ENCODE assay signal across 27 cellular contexts in the genomic region with DNA sequence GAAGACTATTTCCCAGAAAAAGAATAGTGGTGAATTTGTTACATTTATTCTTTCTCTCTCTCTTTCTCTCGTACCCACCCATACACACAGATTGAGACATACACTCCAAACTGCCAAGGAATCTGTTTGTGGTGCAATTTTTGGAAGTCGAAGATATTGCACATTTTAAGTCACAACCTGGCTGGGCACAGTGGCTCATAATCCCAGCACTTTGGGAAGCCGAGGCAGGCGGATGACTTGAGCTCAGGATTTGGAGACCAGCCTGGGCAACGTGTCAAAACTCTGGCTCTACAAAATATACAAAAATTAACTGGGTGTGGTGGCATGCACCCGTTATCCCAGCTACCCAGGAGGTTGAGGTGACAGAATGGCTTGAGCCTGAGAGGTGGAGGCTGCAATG.
"Had no signal": no experiment of that assay in that cellular context is flagged by ENCODE, and none has a peak within 500 bp of the region (broad histone marks: within the 10 kb centered on the region; RNA-seq: fewer than 3 reads in every experiment).

No MANE protein-coding gene starts in this region.

- H3K27ac Mint-ChIP-seq: activated CD8-positive, alpha-beta memory T cell treated with anti-CD3 and anti-CD28 coated beads, Interleukin-2, amount 10 ng/mL, durations not matched to agents 7 days and 5 days; activated naive CD4-positive, alpha-beta T cell treated with anti-CD3 and anti-CD28 coated beads, Interleukin-2, amount 50 U/mL, for 24 hours; activated T-cell treated with anti-CD3 and anti-CD28 coated beads, Interleukin-2, amount 50 U/mL, for 24 hours; activated T-helper 1 cell treated with anti-CD3 and anti-CD28 coated beads, Interleukin-12 subunit alpha, Interleukin-12 subunit beta, Interleukin-2, Interleukin-4 antibody, amounts not matched to agents 30 ng/mL and 10 ng/mL and 1 ng/mL, durations not matched to agents 14 hours and 24 hours and 36 hours; T-helper 1 cell treated with Interleukin-12 subunit alpha and Interleukin-12 subunit beta and Interleukin-4 antibody, amounts not matched to agents 30 μg/mL and 1 μg/mL, for 36 hours had no signal

- H3K9me3 Mint-ChIP-seq: activated naive CD4-positive, alpha-beta T cell treated with anti-CD3 and anti-CD28 coated beads, Interleukin-2, amount 50 U/mL, for 24 hours; activated T-cell treated with anti-CD3 and anti-CD28 coated beads, Interleukin-2, amount 50 U/mL, for 24 hours; activated T-helper 1 cell treated with anti-CD3 and anti-CD28 coated beads, Interleukin-12 subunit alpha, Interleukin-12 subunit beta, Interleukin-2, Interleukin-4 antibody, amounts not matched to agents 30 ng/mL and 10 ng/mL and 1 ng/mL, durations not matched to agents 14 hours and 24 hours and 36 hours; T-helper 1 cell treated with Interleukin-12 subunit alpha and Interleukin-12 subunit beta and Interleukin-4 antibody, amounts not matched to agents 30 μg/mL and 1 μg/mL, for 36 hours had no signal

- H3K36me3 Mint-ChIP-seq: activated CD8-positive, alpha-beta memory T cell treated with anti-CD3 and anti-CD28 coated beads, Interleukin-2, amount 10 ng/mL, durations not matched to agents 7 days and 5 days; activated naive CD4-positive, alpha-beta T cell treated with anti-CD3 and anti-CD28 coated beads, Interleukin-2, amount 50 U/mL, for 24 hours had no signal

- H3K4me1 Mint-ChIP-seq: activated naive CD4-positive, alpha-beta T cell treated with anti-CD3 and anti-CD28 coated beads, Interleukin-2, amount 50 U/mL, for 24 hours had no signal

- ATAC-seq: activated CD4-positive, CD25-positive, alpha-beta regulatory T cell treated with anti-CD3 and anti-CD28 coated beads, Interleukin-2, amount 50 U/mL, for 24 hours; activated CD8-positive, alpha-beta memory T cell treated with anti-CD3 and anti-CD28 coated beads, Interleukin-2, amount 10 ng/mL, durations not matched to agents 7 days and 5 days; body of pancreas; Panc1 had no signal

- H3K4me2 ChIP-seq: SK-N-SH had no signal

- H3K4me3 Mint-ChIP-seq: activated CD8-positive, alpha-beta memory T cell treated with anti-CD3 and anti-CD28 coated beads, Interleukin-2, amount 10 ng/mL, durations not matched to agents 7 days and 5 days; activated naive CD4-positive, alpha-beta T cell treated with anti-CD3 and anti-CD28 coated beads, Interleukin-2, amount 50 U/mL, for 24 hours; activated T-cell treated with anti-CD3 and anti-CD28 coated beads, Interleukin-2, amount 50 U/mL, for 24 hours; activated T-helper 1 cell treated with anti-CD3 and anti-CD28 coated beads, Interleukin-12 subunit alpha, Interleukin-12 subunit beta, Interleukin-2, Interleukin-4 antibody, amounts not matched to agents 30 ng/mL and 10 ng/mL and 1 ng/mL, durations not matched to agents 14 hours and 24 hours and 36 hours; T-helper 1 cell treated with Interleukin-12 subunit alpha and Interleukin-12 subunit beta and Interleukin-4 antibody, amounts not matched to agents 30 μg/mL and 1 μg/mL, for 36 hours had no signal

- H3K9ac ChIP-seq: SK-N-SH had no signal

- H3K27me3 ChIP-seq: ascending aorta, body of pancreas, MG63, SJCRH30 had no signal

- H3K4me1 ChIP-seq: ascending aorta, SJCRH30 had no signal

- H3K27ac ChIP-seq: ascending aorta, body of pancreas, RWPE1, SJCRH30 had no signal

- H3K27me3 Mint-ChIP-seq: activated CD8-positive, alpha-beta memory T cell treated with anti-CD3 and anti-CD28 coated beads, Interleukin-2, amount 10 ng/mL, durations not matched to agents 7 days and 5 days; activated naive CD4-positive, alpha-beta T cell treated with anti-CD3 and anti-CD28 coated beads, Interleukin-2, amount 50 U/mL, for 24 hours; activated T-cell treated with anti-CD3 and anti-CD28 coated beads, Interleukin-2, amount 50 U/mL, for 24 hours had no signal

- H3K9me3 ChIP-seq: ascending aorta, body of pancreas, MG63, SJCRH30, SK-N-SH had no signal

- DNase-seq: activated CD4-positive, alpha-beta T cell treated with anti-CD3 and anti-CD28 coated beads for 4 hours; activated CD4-positive, alpha-beta T cell treated with anti-CD3 and anti-CD28 coated beads, Interleukin-2, amount 50 U/mL, for 48 hours; activated CD8-positive, alpha-beta memory T cell treated with anti-CD3 and anti-CD28 coated beads, Interleukin-2, amount 10 ng/mL, durations not matched to agents 7 days and 5 days; activated effector memory CD4-positive, alpha-beta T cell treated with Interleukin-2 at 50 U/mL for 16 hours; activated naive CD4-positive, alpha-beta T cell; activated T-cell treated with anti-CD3 and anti-CD28 coated beads, Interleukin-2, amount 50 U/mL, for 24 hours; amniotic stem cell; body of pancreas; MG63; NCI-H1105; NCI-H1436 treated with DMSO at 0.1 percent for 48 hours; NCI-H187; NCI-H2081; NCI-H510A treated with DMSO at 0.1 percent for 48 hours; NCI-H69; NK-92 treated with Interleukin-12 subunit alpha and Interleukin-12 subunit beta, amount 100 ng/mL, for 24 hours; OCI-M1; Right ventricle myocardium superior; SJCRH30; SK-N-SH had no signal

- H3K36me3 ChIP-seq: ascending aorta, MG63, SJCRH30 had no signal

- H3K4me3 ChIP-seq: ascending aorta, body of pancreas, MG63, SJCRH30 had no signal
